In the genomic region with DNA sequence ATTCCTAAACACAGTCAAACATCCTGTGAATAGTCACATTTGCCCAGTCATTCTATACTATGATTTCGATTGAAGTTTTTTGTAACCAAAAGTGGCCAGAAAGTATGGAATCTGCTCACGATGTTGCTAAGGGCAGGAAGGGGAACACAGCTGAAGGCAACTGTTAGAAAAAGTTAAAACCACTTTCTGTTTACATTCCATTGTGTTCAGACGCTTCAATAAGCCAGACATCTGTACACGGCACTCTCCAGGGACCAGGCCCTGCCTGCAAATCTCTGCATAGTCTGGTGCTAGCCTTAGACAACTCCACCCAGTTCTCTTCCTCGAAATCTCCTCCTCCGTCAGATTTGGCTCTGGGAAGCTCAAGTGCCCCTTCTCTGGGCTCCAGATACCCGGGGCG, we compare ENCODE assay signal across 2 cellular contexts.
TF ChIP-seq lines count a peak whose summit lies in the region.

No MANE protein-coding gene starts in this region.

TF ChIP-seq in liver, 16 proteins besides CTCF, POLR2A, EP300 and RAD21:
- no peak for TF ChIP-seq FOXA1 (IDR thresholded peaks at IDR 0.05)
- no peak for TF ChIP-seq TAF1 (conservative IDR thresholded peaks at IDR 0.05)
- TF ChIP-seq JUND (IDR thresholded peaks at IDR 0.05), result no peak
- no peak for TF ChIP-seq REST (IDR thresholded peaks at IDR 0.05)
- peak; percentile 10 for TF ChIP-seq SP1 (IDR thresholded peaks at IDR 0.05)
- TF ChIP-seq FOXA2 (IDR thresholded peaks at IDR 0.05), result no peak
- no peak for TF ChIP-seq EGR1 (IDR thresholded peaks at IDR 0.05; ENCODE audit: low read depth in 2 of 2)
- no peak for TF ChIP-seq HNF4G (IDR thresholded peaks at IDR 0.05)
- no peak for TF ChIP-seq ZBTB33 (IDR thresholded peaks at IDR 0.05)
- TF ChIP-seq, protein P1, sequence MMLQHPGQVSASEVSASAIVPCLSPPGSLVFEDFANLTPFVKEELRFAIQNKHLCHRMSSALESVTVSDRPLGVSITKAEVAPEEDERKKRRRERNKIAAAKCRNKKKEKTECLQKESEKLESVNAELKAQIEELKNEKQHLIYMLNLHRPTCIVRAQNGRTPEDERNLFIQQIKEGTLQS (IDR thresholded peaks at IDR 0.05), result no peak
- no peak for TF ChIP-seq HNF4A (conservative IDR thresholded peaks at IDR 0.05)
- TF ChIP-seq NR2F2 (IDR thresholded peaks at IDR 0.05), result peak; percentile 20

TF ChIP-seq in HepG2, 621 proteins besides CTCF, POLR2A, EP300 and RAD21:
- TF ChIP-seq ZNF737 (CRISPR knock-in tag; IDR thresholded peaks at IDR 0.05; ENCODE audit: borderline replicate concordance) (no peak), AFF4 (CRISPR knock-in tag; IDR thresholded peaks at IDR 0.05) (no peak), KLF15 (CRISPR knock-in tag; IDR thresholded peaks at IDR 0.05; ENCODE audit: borderline replicate concordance) (no peak), ZFAT (CRISPR knock-in tag; conservative IDR thresholded peaks at IDR 0.05) (no peak), ZNF709 (CRISPR knock-in tag; IDR thresholded peaks at IDR 0.05) (no peak), ZBTB20 (CRISPR knock-in tag; IDR thresholded peaks at IDR 0.05; ENCODE audit: borderline replicate concordance, low read depth) (no peak), MXD1 (CRISPR knock-in tag; IDR thresholded peaks at IDR 0.05) (no peak), NCOA1 (CRISPR knock-in tag; IDR thresholded peaks at IDR 0.05) (no peak), PHF5A (CRISPR knock-in tag; IDR thresholded peaks at IDR 0.05; ENCODE audit: low read depth, unreplicated experiment) (no peak), ZNF512B (CRISPR knock-in tag; IDR thresholded peaks at IDR 0.05; ENCODE audit: borderline replicate concordance) (no peak), HNRNPK (IDR thresholded peaks at IDR 0.05; ENCODE audit: low read depth, low read length, poor library complexity, severe bottlenecking) (no peak), REL (CRISPR knock-in tag; conservative IDR thresholded peaks at IDR 0.05) (no peak), ZNF576 (CRISPR knock-in tag; IDR thresholded peaks at IDR 0.05) (no peak), HDAC2 (CRISPR knock-in tag; IDR thresholded peaks at IDR 0.05) (no peak), ZBTB1 (CRISPR knock-in tag; IDR thresholded peaks at IDR 0.05; ENCODE audit: borderline replicate concordance) (no peak)
- TF ChIP-seq, protein P2, sequence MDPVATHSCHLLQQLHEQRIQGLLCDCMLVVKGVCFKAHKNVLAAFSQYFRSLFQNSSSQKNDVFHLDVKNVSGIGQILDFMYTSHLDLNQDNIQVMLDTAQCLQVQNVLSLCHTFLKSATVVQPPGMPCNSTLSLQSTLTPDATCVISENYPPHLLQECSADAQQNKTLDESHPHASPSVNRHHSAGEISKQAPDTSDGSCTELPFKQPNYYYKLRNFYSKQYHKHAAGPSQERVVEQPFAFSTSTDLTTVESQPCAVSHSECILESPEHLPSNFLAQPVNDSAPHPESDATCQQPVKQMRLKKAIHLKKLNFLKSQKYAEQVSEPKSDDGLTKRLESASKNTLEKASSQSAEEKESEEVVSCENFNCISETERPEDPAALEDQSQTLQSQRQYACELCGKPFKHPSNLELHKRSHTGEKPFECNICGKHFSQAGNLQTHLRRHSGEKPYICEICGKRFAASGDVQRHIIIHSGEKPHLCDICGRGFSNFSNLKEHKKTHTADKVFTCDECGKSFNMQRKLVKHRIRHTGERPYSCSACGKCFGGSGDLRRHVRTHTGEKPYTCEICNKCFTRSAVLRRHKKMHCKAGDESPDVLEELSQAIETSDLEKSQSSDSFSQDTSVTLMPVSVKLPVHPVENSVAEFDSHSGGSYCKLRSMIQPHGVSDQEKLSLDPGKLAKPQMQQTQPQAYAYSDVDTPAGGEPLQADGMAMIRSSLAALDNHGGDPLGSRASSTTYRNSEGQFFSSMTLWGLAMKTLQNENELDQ (CRISPR knock-in tag; IDR thresholded peaks at IDR 0.05; ENCODE audit: borderline replicate concordance), result no peak
TF ChIP-seq in HepG2: peak in this region for 0.
